In the genomic region with DNA sequence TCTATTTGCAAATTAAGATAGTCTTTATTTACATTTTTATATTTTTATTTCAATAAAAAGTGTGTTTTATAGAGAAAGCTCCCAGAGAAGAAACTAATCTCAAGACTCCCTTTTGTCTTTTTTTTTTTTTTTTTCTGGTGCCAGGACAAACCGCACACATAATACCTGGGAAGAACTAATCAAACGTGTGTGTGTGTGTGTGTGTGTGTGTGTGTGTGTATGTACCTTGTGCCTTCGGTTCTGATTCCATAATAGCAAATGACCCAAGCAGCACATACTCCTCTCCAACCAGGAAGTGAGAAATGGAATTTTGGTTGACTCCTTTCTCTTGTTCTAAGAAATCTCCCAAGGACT, we compare ENCODE assay signal across 20 cellular contexts.
DNase-seq lines count a peak whose midpoint lies in the region; ATAC-seq and TF ChIP-seq lines count a peak whose summit lies in the region.
"Had no signal": no experiment of that assay in that cellular context is flagged by ENCODE, and none has a peak within 500 bp of the region (broad histone marks: within the 10 kb centered on the region; RNA-seq: fewer than 3 reads in every experiment).

No MANE protein-coding gene starts in this region.

- H3K27ac ChIP-seq in OCI-LY7 (ENCODE audit: low read depth, low read length, poor library complexity, severe bottlenecking): peak overlapping the region; percentile 82
- peak overlapping the region; percentile 61 for H3K27ac ChIP-seq in hepatocyte
- H3K27ac ChIP-seq in stomach: peak overlapping the region in 4 of 5 donors; percentile 47 to 78 (median 70)
- H3K27ac ChIP-seq: foreskin keratinocyte, WERI-Rb-1 had no signal

- H3K9me2 ChIP-seq in OCI-LY7 (ENCODE audit: insufficient read depth, low read length) (no peaks in the 10 kb centered on the region), hepatocyte (replicated peaks; ENCODE audit: insufficient read depth) (no peaks in the 10 kb centered on the region)

- H3K4me2 ChIP-seq in OCI-LY7 (ENCODE audit: low read length): peak overlapping the region; percentile 80
- H3K4me2 ChIP-seq in hepatocyte: no peak overlapping the region

- H3K79me2 ChIP-seq in OCI-LY7 (ENCODE audit: insufficient read depth, low read depth, low read length) (no peaks in the 10 kb centered on the region), hepatocyte (no peaks in the 10 kb centered on the region)

- CTCF ChIA-PET in OCI-LY7 (lab: Charles Lee; ENCODE audit: unreplicated experiment): interaction anchor here (1.0 kb wide), 1 partner anchor 60 kb away, joined by 3 read pairs; no protein-coding TSS in a partner anchor

- H4K20me1 ChIP-seq in OCI-LY7 (ENCODE audit: insufficient read depth, low read length) (no peaks in the 10 kb centered on the region), hepatocyte (ENCODE audit: insufficient read depth, poor library complexity, severe bottlenecking) (no peaks in the 10 kb centered on the region)

- 53% methylated on average over 3 of the region's 3 CpGs for WGBS in hepatocyte (ENCODE audit: low lambda C conversion rate, missing lambda C conversion rate)
- 8 to 39% (median 18%) methylated on average over 3 of the region's 3 CpGs for WGBS in stomach, 5 donors

- no peak for TF ChIP-seq POLR2A in stomach (IDR thresholded peaks at IDR 0.05)

- H2AFZ ChIP-seq in OCI-LY7 (ENCODE audit: low read length): peak overlapping the region; percentile 10; the same call in 1 of the 2 replicates
- H2AFZ ChIP-seq in hepatocyte: no peak overlapping the region

- intact Hi-C loops in OCI-LY7 (cut with micrococcal nuclease; ENCODE audit: unreplicated experiment): loop anchor here (2.0 kb wide), 2 partner anchors 66 to 116 kb away; a partner anchor contains a TSS
- intact Hi-C loops in stomach (cut with DNase I; ENCODE audit: low total_unique reads): no loop called here
- intact Hi-C loops in sciatic nerve (cut with DNase I): no loop called here

- H3K36me3 ChIP-seq in OCI-LY7 (ENCODE audit: insufficient read depth, low read length) (no peaks in the 10 kb centered on the region; the same call in 1 of the 2 replicates), hepatocyte (replicated peaks; ENCODE audit: insufficient read depth, low read depth) (no peaks in the 10 kb centered on the region), stomach (no peaks in the 10 kb centered on the region)

- no peak for TF ChIP-seq EP300 in stomach (IDR thresholded peaks at IDR 0.05)

- H3K4me1 ChIP-seq in OCI-LY7 (ENCODE audit: insufficient read depth, low read length, poor library complexity, severe bottlenecking) (peaks cover 45% of the 10 kb centered on the region), hepatocyte (ENCODE audit: insufficient read depth) (peaks cover 10% of the 10 kb centered on the region), stomach (peaks cover 24 to 43% (median 35%) of the 10 kb centered on the region in 4 donors)

- no TSS peak for BruUV-seq in OCI-LY7 (replicated peaks; lab: Mats Ljungman, UMichigan)

- H3K9me3 ChIP-seq in OCI-LY7 (ENCODE audit: low read length) (no peaks in the 10 kb centered on the region), hepatocyte (ENCODE audit: low read depth) (no peaks in the 10 kb centered on the region), stomach (no peaks in the 10 kb centered on the region)

- H3K27me3 ChIP-seq in hepatocyte (no peaks in the 10 kb centered on the region), stomach (no peaks in the 10 kb centered on the region)
- H3K27me3 ChIP-seq: foreskin keratinocyte had no signal

- ATAC-seq in HG02610 (IDR thresholded peaks at IDR 0.05; ENCODE audit: unreplicated experiment): no peak
- no peak for ATAC-seq in sciatic nerve
- ATAC-seq: foreskin keratinocyte, natural killer cell, T-cell had no signal

- H3K4me3 ChIP-seq in OCI-LY7 (ENCODE audit: low read depth, low read length, poor library complexity, severe bottlenecking) (no peak overlapping the region), hepatocyte (no peak overlapping the region), stomach (no peak overlapping the region)
- H3K4me3 ChIP-seq: skin epidermis had no signal

- peak; percentile 31 for DNase-seq in NCI-H2196 (lab: John Stamatoyannopoulos, UW; ENCODE audit: unreplicated experiment)
- DNase-seq in NCI-H2196 treated with DMSO at 0.1 percent for 48 hours (lab: John Stamatoyannopoulos, UW; ENCODE audit: unreplicated experiment): no peak
- DNase-seq in OCI-LY7 (ENCODE audit: low spot score): no peak
- no peak for DNase-seq in hepatocyte (ENCODE audit: low spot score)
- DNase-seq in stomach: no peak
- no peak for DNase-seq in activated CD4-positive, alpha-beta T cell treated with anti-CD3 and anti-CD28 coated beads, Interleukin-2, amount 50 U/mL, for 4 hours
- no peak for DNase-seq in sciatic nerve (ENCODE audit: low spot score)
- DNase-seq: 8988T; activated gamma-delta T cell treated with Interleukin-2 at 50 U/mL for 16 hours; dermis blood vessel endothelial cell; foreskin keratinocyte; natural killer cell; NCI-H1436 treated with DMSO at 0.1 percent for 48 hours; NCI-H748 treated with DMSO at 0.1 percent for 48 hours; SHP77 treated with DMSO at 0.1 percent for 48 hours; stimulated activated CD4-positive, alpha-beta T cell treated with anti-CD3 and anti-CD28 coated beads, Interleukin-2, amount 100 ng/mL, for 48 hours; T-cell had no signal

- POLR2A ChIA-PET in OCI-LY7 (lab: Charles Lee): interaction anchor here (0.6 to 2.7 kb wide), 9 partner anchors 10 to 1416 kb away, joined by 3 to 27 read pairs (median 7); a partner anchor contains a TSS

- no peak for TF ChIP-seq CTCF in OCI-LY7 (conservative IDR thresholded peaks at IDR 0.05; ENCODE audit: low read length)
- no peak for TF ChIP-seq CTCF in hepatocyte (IDR thresholded peaks at IDR 0.05; ENCODE audit: poor library complexity)
- no peak for TF ChIP-seq CTCF in stomach (IDR thresholded peaks at IDR 0.05)
